ENCODE assay signal across 11 cellular contexts in genomic region chr12:26941251-26941650, GRCh38. TPM values are rescaled to one million over a fixed set of nuclear protein-coding genes. Genes with fewer than 3 reads are reported as not detected.
DNase-seq lines count a peak whose midpoint lies in the region; ATAC-seq lines count a peak whose summit lies in the region.
"Had no signal": no experiment of that assay in that cellular context is flagged by ENCODE, and none has a peak within 500 bp of the region (broad histone marks: within the 10 kb centered on the region; RNA-seq: fewer than 3 reads in every experiment).

No MANE protein-coding gene starts in this region.

- no peaks in the 10 kb centered on the region for H3K9me3 Mint-ChIP-seq in activated naive CD4-positive, alpha-beta T cell treated with anti-CD3 and anti-CD28 coated beads for 36 hours
- H3K9me3 Mint-ChIP-seq in T-helper 1 cell treated with Interleukin-12 subunit alpha and Interleukin-12 subunit beta and Interleukin-4 antibody, amounts not matched to agents 30 μg/mL and 1 μg/mL, for 36 hours = no peaks in the 10 kb centered on the region
- no peaks in the 10 kb centered on the region for H3K9me3 Mint-ChIP-seq in stimulated activated naive CD8-positive, alpha-beta T cell treated with anti-CD3 and anti-CD28 coated beads, Interleukin-15, amount 100 ng/mL, for 72 hours

- H3K36me3 ChIP-seq in duodenal mucosa (ENCODE audit: control insufficient read depth in 1 of 2, insufficient read depth in 2 of 2, low read length in 2 of 2) = no peaks in the 10 kb centered on the region
- H3K36me3 ChIP-seq: stomach had no signal

- H3K4me3 Mint-ChIP-seq in activated naive CD4-positive, alpha-beta T cell treated with anti-CD3 and anti-CD28 coated beads for 36 hours = peak overlapping the region; percentile 66
- peak overlapping the region; percentile 91 for H3K4me3 Mint-ChIP-seq in T-helper 1 cell treated with Interleukin-12 subunit alpha and Interleukin-12 subunit beta and Interleukin-4 antibody, amounts not matched to agents 30 μg/mL and 1 μg/mL, for 36 hours
- peak overlapping the region; percentile 81 to 95 for H3K4me3 Mint-ChIP-seq in stimulated activated naive CD8-positive, alpha-beta T cell treated with anti-CD3 and anti-CD28 coated beads, Interleukin-15, amount 100 ng/mL, for 72 hours
- H3K4me3 Mint-ChIP-seq: mesothelial cell of epicardium had no signal

- H3K4me1 Mint-ChIP-seq in activated naive CD4-positive, alpha-beta T cell treated with anti-CD3 and anti-CD28 coated beads for 36 hours (ENCODE audit: low read depth) = peaks cover 47% of the 10 kb centered on the region
- H3K4me1 Mint-ChIP-seq in T-helper 1 cell treated with Interleukin-12 subunit alpha and Interleukin-12 subunit beta and Interleukin-4 antibody, amounts not matched to agents 30 μg/mL and 1 μg/mL, for 36 hours (ENCODE audit: low read depth) = peaks cover 47% of the 10 kb centered on the region
- peaks cover 37% of the 10 kb centered on the region for H3K4me1 Mint-ChIP-seq in stimulated activated naive CD8-positive, alpha-beta T cell treated with anti-CD3 and anti-CD28 coated beads, Interleukin-15, amount 100 ng/mL, for 72 hours

- H3K27me3 ChIP-seq in duodenal mucosa (ENCODE audit: control insufficient read depth in 1 of 2, insufficient read depth in 2 of 2, low read length in 2 of 2) = no peaks in the 10 kb centered on the region
- H3K27me3 ChIP-seq: MG63, stomach had no signal

- H3K9ac ChIP-seq in duodenal mucosa (ENCODE audit: low read depth in 1 of 2, low read length in 2 of 2) = peak overlapping the region; percentile 9 to 23

- no peak overlapping the region for H3K27ac ChIP-seq in duodenal mucosa (ENCODE audit: low read depth, low read length)

- intact Hi-C loops in activated naive CD4-positive, alpha-beta T cell treated with anti-CD3 and anti-CD28 coated beads for 36 hours (cut with micrococcal nuclease) = no loop called here

- CTCF ChIA-PET in activated naive CD4-positive, alpha-beta T cell treated with anti-CD3 and anti-CD28 coated beads for 36 hours (lab: Charles Lee) = interaction anchor here (1.2 kb wide), 1 partner anchor 72 kb away, joined by 3 read pairs; the partner anchor contains the start of gene TM7SF3

- no peak for ATAC-seq in stimulated activated naive CD8-positive, alpha-beta T cell treated with anti-CD3 and anti-CD28 coated beads, Interleukin-15, amount 100 ng/mL, for 72 hours
- ATAC-seq in GM18867 (IDR thresholded peaks at IDR 0.05; ENCODE audit: unreplicated experiment) = no peak
- no peak for ATAC-seq in GM18511 (IDR thresholded peaks at IDR 0.05; ENCODE audit: unreplicated experiment)

- H3K4me3 ChIP-seq in duodenal mucosa (ENCODE audit: low read depth in 1 of 2, low read length in 2 of 2) = no peak overlapping the region
- H3K4me3 ChIP-seq: MG63 had no signal

- H3K36me3 Mint-ChIP-seq in activated naive CD4-positive, alpha-beta T cell treated with anti-CD3 and anti-CD28 coated beads for 36 hours (ENCODE audit: low read depth) = peaks cover 4% of the 10 kb centered on the region
- H3K36me3 Mint-ChIP-seq in T-helper 1 cell treated with Interleukin-12 subunit alpha and Interleukin-12 subunit beta and Interleukin-4 antibody, amounts not matched to agents 30 μg/mL and 1 μg/mL, for 36 hours (ENCODE audit: low read depth) = peaks cover 18% of the 10 kb centered on the region

- H3K27ac Mint-ChIP-seq in activated naive CD4-positive, alpha-beta T cell treated with anti-CD3 and anti-CD28 coated beads for 36 hours = peak overlapping the region; percentile 91
- H3K27ac Mint-ChIP-seq in T-helper 1 cell treated with Interleukin-12 subunit alpha and Interleukin-12 subunit beta and Interleukin-4 antibody, amounts not matched to agents 30 μg/mL and 1 μg/mL, for 36 hours = peak overlapping the region; percentile 91
- peak overlapping the region; percentile 98 for H3K27ac Mint-ChIP-seq in stimulated activated naive CD8-positive, alpha-beta T cell treated with anti-CD3 and anti-CD28 coated beads, Interleukin-15, amount 100 ng/mL, for 72 hours
- H3K27ac Mint-ChIP-seq: mesothelial cell of epicardium had no signal

- H3K4me1 ChIP-seq in duodenal mucosa (ENCODE audit: control insufficient read depth in 1 of 2, insufficient read depth in 2 of 2, low read length in 2 of 2) = peaks cover 20% of the 10 kb centered on the region in 2 donors

- H3K27me3 Mint-ChIP-seq in activated naive CD4-positive, alpha-beta T cell treated with anti-CD3 and anti-CD28 coated beads for 36 hours (ENCODE audit: low read depth) = no peaks in the 10 kb centered on the region
- H3K27me3 Mint-ChIP-seq in T-helper 1 cell treated with Interleukin-12 subunit alpha and Interleukin-12 subunit beta and Interleukin-4 antibody, amounts not matched to agents 30 μg/mL and 1 μg/mL, for 36 hours (ENCODE audit: low read depth) = no peaks in the 10 kb centered on the region
- no peaks in the 10 kb centered on the region for H3K27me3 Mint-ChIP-seq in stimulated activated naive CD8-positive, alpha-beta T cell treated with anti-CD3 and anti-CD28 coated beads, Interleukin-15, amount 100 ng/mL, for 72 hours

- DNase-seq in activated naive CD4-positive, alpha-beta T cell treated with anti-CD3 and anti-CD28 coated beads for 36 hours = no peak
- no peak for DNase-seq in activated naive CD4-positive, alpha-beta T cell (lab: John Stamatoyannopoulos, UW)
- DNase-seq in stimulated activated naive CD8-positive, alpha-beta T cell treated with anti-CD3 and anti-CD28 coated beads, Interleukin-15, amount 100 ng/mL, for 72 hours = peak in 1 of 2 donors; percentile 10
- no peak for DNase-seq in AML-193 (lab: John Stamatoyannopoulos, UW)
- DNase-seq: MG63, stomach had no signal

- no peaks in the 10 kb centered on the region for H3K9me3 ChIP-seq in duodenal mucosa (ENCODE audit: control insufficient read depth in 1 of 2, low read length in 2 of 2)
- H3K9me3 ChIP-seq: stomach had no signal

RNA-seq across cellular contexts. Expression of gene FGFR1OP2, which starts 3.0 kb away (rescaled TPM):
- 10 to 100 TPM; 37.0 to 38.4 TPM for total RNA-seq in activated naive CD4-positive, alpha-beta T cell treated with anti-CD3 and anti-CD28 coated beads for 36 hours

RNA-seq across cellular contexts. Expression of gene INTS13, which starts 3.5 kb away (rescaled TPM):
- 10 to 100 TPM; 39.6 to 42.0 TPM for total RNA-seq in activated naive CD4-positive, alpha-beta T cell treated with anti-CD3 and anti-CD28 coated beads for 36 hours
